Comparison of ENCODE assay signal across 10 cellular contexts in genomic region chr1:40232444-40232843, GRCh38. TPM values are rescaled to one million over a fixed set of nuclear protein-coding genes. Genes with fewer than 3 reads are reported as not detected.
DNase-seq lines count a peak whose midpoint lies in the region; ATAC-seq and TF ChIP-seq lines count a peak whose summit lies in the region.
"Had no signal": no experiment of that assay in that cellular context is flagged by ENCODE, and none has a peak within 500 bp of the region (broad histone marks: within the 10 kb centered on the region; RNA-seq: fewer than 3 reads in every experiment).

No MANE protein-coding gene starts in this region.

- H3K36me3 Mint-ChIP-seq in neural crest cell (ENCODE audit: low read depth) (no peaks in the 10 kb centered on the region), type B pancreatic cell (peaks cover 24% of the 10 kb centered on the region)

- no peaks in the 10 kb centered on the region for H3K4me1 ChIP-seq in gastroesophageal sphincter

- H3K4me1 Mint-ChIP-seq in neural crest cell (no peaks in the 10 kb centered on the region), type B pancreatic cell (ENCODE audit: unreplicated experiment) (no peaks in the 10 kb centered on the region)

- no peak for TF ChIP-seq POLR2A in gastroesophageal sphincter (IDR thresholded peaks at IDR 0.05)

- TF ChIP-seq EP300 in gastroesophageal sphincter (IDR thresholded peaks at IDR 0.05), result no peak

- no peaks in the 10 kb centered on the region for H3K27me3 ChIP-seq in gastroesophageal sphincter

- H3K4me3 Mint-ChIP-seq in neural crest cell (no peak overlapping the region), type B pancreatic cell (no peak overlapping the region)

- TF ChIP-seq CTCF in neural crest cell (conservative IDR thresholded peaks at IDR 0.05) (no peak), gastroesophageal sphincter (IDR thresholded peaks at IDR 0.05) (no peak), type B pancreatic cell (conservative IDR thresholded peaks at IDR 0.05) (no peak)

- H3K27me3 Mint-ChIP-seq in neural crest cell (ENCODE audit: low read depth) (no peaks in the 10 kb centered on the region), type B pancreatic cell (no peaks in the 10 kb centered on the region)

- no peaks in the 10 kb centered on the region for H3K9me3 ChIP-seq in gastroesophageal sphincter

- H3K9me3 Mint-ChIP-seq in neural crest cell (no peaks in the 10 kb centered on the region), type B pancreatic cell (no peaks in the 10 kb centered on the region)

- H3K27ac ChIP-seq in gastroesophageal sphincter, result no peak overlapping the region

- peak in 4 of 5 donors; percentile 14 to 86 (median 41) for DNase-seq in T-helper 1 cell
- DNase-seq in neural crest cell (ENCODE audit: low read depth, low spot score), result no peak
- DNase-seq in UCSD-AML1 (lab: John Stamatoyannopoulos, UW; ENCODE audit: unreplicated experiment), result no peak
- DNase-seq in NCI-H1694 treated with DMSO at 0.1 percent for 48 hours (lab: John Stamatoyannopoulos, UW), result no peak
- no peak for DNase-seq in type B pancreatic cell (ENCODE audit: extremely low spot score, unreplicated experiment)

- H3K27ac Mint-ChIP-seq in neural crest cell (ENCODE audit: unreplicated experiment) (peak overlapping the region; percentile 75), type B pancreatic cell (no peak overlapping the region)

- H3K36me3 ChIP-seq in gastroesophageal sphincter, result peaks cover 0 to 78% of the 10 kb centered on the region in 2 donors

- ATAC-seq in GM18517 (IDR thresholded peaks at IDR 0.05; ENCODE audit: unreplicated experiment) (peak; percentile 92), HG02642 (IDR thresholded peaks at IDR 0.05; ENCODE audit: poor library complexity, unreplicated experiment) (peak; percentile 86), gastroesophageal sphincter (no peak)

- no peak overlapping the region for H3K4me3 ChIP-seq in gastroesophageal sphincter

- WGBS in gastroesophageal sphincter (ENCODE audit: low coverage in 1 of 2), 2 donors, result 79 to 93% methylated on average over 2 to 4 of the region's 4 CpGs

RNA-seq across cellular contexts. Expression of gene TMCO2, which starts 15.3 kb away (rescaled TPM):
- total RNA-seq in neural crest cell, result not detected in 2 replicates
- total RNA-seq in gastroesophageal sphincter, result not detected
- total RNA-seq in type B pancreatic cell (ENCODE audit: low replicate concordance), result not detected in 2 replicates
- total RNA-seq: H1, pulmonary artery endothelial cell had no signal

RNA-seq across cellular contexts. Expression of gene ZMPSTE24, which starts 25.6 kb away (rescaled TPM):
- 34.7 and 35.6 TPM in 2 replicates for total RNA-seq in neural crest cell
- 10 to 100 TPM; 49.0 to 76.1 (median 58.3) TPM for total RNA-seq in gastroesophageal sphincter
- 34.1 and 39.3 TPM in 2 replicates for total RNA-seq in type B pancreatic cell (ENCODE audit: low replicate concordance)

Comparison
In these comparisons a context has a peak if more than half of its experiments do, and no peak if none do; other contexts are left out.
1. DNase-seq: peak in T-helper 1 cell (4 of 5); none in neural crest cell (single experiment), UCSD-AML1 (single experiment), NCI-H1694 treated with DMSO at 0.1 percent for 48 hours (single experiment) and type B pancreatic cell (single experiment).